ENCODE assay signal across 1 cellular context in the genomic region with DNA sequence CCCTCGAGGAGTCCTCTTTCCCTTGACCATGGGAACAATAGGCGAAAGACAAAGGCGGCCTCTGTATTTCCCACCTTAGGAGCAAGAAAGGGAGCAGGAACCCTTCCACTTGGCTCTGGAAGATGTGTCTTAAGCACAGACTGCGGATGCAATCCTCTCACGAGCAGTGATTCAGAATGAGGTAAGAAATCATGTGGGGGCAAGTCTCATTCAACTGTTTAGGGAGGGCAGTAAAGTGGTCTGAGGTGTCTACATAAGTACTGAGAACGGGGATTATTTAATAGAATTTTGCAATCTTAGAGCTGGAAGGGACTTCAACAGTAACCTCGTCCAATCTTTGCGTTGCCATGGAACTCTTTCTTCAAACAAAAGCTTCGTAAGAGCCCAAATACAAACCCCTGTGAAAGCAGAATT.
TF ChIP-seq lines count a peak whose summit lies in the region.

No MANE protein-coding gene starts in this region.

TF ChIP-seq in endothelial cell of umbilical vein, 7 proteins besides CTCF, POLR2A, EP300 and RAD21 (continued from another document):
- TF ChIP-seq FOS (IDR thresholded peaks at IDR 0.05; ENCODE audit: borderline replicate concordance, insufficient read depth, low read length) (peak; percentile 9), GATA2 (IDR thresholded peaks at IDR 0.05; ENCODE audit: insufficient read depth, insufficient read length, low read depth, low read length) (no peak)
